ENCODE assay signal across 1 cellular context in the genomic region with DNA sequence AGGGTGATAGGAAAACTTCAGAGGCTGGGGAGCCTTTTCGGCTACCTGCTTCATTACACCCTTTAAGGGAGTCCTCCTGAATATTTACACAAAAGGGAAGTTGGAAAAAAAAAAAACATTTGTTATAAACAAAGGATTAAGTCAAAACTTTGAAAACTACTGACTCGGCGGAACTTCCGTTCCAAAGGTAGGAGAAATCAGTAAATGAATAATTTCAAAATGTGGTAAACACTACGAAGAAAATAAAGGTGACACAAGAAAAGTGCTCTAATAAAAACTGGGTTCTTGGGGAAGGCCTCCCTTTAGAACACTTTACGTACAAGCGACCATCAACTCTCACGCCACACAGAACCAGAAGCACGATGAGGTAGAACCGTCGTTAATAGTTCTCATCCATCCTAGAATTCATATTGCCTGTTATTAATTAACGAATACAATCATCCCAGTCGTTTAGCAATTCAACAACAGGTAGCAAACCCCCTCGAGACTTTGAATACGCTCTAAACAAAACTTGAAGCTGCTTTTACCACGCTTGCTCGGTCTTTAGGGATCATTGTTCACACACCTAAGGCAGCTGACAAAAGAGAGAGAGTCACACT.
TF ChIP-seq lines count a peak whose summit lies in the region.

No MANE protein-coding gene starts in this region.

TF ChIP-seq in SK-N-SH treated with all-trans-retinoic acid at 6 μM for 48 hours, 23 proteins besides CTCF, POLR2A, EP300 and RAD21 (continued from another document):
- TF ChIP-seq, protein P1, sequence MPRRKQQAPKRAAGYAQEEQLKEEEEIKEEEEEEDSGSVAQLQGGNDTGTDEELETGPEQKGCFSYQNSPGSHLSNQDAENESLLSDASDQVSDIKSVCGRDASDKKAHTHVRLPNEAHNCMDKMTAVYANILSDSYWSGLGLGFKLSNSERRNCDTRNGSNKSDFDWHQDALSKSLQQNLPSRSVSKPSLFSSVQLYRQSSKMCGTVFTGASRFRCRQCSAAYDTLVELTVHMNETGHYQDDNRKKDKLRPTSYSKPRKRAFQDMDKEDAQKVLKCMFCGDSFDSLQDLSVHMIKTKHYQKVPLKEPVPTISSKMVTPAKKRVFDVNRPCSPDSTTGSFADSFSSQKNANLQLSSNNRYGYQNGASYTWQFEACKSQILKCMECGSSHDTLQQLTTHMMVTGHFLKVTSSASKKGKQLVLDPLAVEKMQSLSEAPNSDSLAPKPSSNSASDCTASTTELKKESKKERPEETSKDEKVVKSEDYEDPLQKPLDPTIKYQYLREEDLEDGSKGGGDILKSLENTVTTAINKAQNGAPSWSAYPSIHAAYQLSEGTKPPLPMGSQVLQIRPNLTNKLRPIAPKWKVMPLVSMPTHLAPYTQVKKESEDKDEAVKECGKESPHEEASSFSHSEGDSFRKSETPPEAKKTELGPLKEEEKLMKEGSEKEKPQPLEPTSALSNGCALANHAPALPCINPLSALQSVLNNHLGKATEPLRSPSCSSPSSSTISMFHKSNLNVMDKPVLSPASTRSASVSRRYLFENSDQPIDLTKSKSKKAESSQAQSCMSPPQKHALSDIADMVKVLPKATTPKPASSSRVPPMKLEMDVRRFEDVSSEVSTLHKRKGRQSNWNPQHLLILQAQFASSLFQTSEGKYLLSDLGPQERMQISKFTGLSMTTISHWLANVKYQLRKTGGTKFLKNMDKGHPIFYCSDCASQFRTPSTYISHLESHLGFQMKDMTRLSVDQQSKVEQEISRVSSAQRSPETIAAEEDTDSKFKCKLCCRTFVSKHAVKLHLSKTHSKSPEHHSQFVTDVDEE (CRISPR knock-in tag; IDR thresholded peaks at IDR 0.05) = no peak
- TF ChIP-seq TCF4 (CRISPR knock-in tag; IDR thresholded peaks at IDR 0.05; ENCODE audit: borderline replicate concordance) (no peak), TOX (CRISPR knock-in tag; IDR thresholded peaks at IDR 0.05; ENCODE audit: borderline replicate concordance) (no peak), GLIS3 (CRISPR knock-in tag; IDR thresholded peaks at IDR 0.05) (no peak), ZNF8 (CRISPR knock-in tag; IDR thresholded peaks at IDR 0.05) (no peak), BACH2 (CRISPR knock-in tag; IDR thresholded peaks at IDR 0.05; ENCODE audit: borderline replicate concordance) (no peak), ESRRG (CRISPR knock-in tag; IDR thresholded peaks at IDR 0.05) (no peak), SNAI2 (CRISPR knock-in tag; IDR thresholded peaks at IDR 0.05) (no peak), ZNF565 (CRISPR knock-in tag; conservative IDR thresholded peaks at IDR 0.05; ENCODE audit: low read depth) (no peak), CSDC2 (CRISPR knock-in tag; IDR thresholded peaks at IDR 0.05) (no peak)
- TF ChIP-seq, protein P2, sequence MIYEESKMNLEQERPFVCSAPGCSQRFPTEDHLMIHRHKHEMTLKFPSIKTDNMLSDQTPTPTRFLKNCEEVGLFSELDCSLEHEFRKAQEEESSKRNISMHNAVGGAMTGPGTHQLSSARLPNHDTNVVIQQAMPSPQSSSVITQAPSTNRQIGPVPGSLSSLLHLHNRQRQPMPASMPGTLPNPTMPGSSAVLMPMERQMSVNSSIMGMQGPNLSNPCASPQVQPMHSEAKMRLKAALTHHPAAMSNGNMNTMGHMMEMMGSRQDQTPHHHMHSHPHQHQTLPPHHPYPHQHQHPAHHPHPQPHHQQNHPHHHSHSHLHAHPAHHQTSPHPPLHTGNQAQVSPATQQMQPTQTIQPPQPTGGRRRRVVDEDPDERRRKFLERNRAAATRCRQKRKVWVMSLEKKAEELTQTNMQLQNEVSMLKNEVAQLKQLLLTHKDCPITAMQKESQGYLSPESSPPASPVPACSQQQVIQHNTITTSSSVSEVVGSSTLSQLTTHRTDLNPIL (CRISPR knock-in tag; IDR thresholded peaks at IDR 0.05; ENCODE audit: low read depth) = no peak
TF ChIP-seq in SK-N-SH treated with all-trans-retinoic acid at 6 μM for 48 hours: peak in this region for 0.
